20 cellular contexts compared by ENCODE assay signal in the genomic region with DNA sequence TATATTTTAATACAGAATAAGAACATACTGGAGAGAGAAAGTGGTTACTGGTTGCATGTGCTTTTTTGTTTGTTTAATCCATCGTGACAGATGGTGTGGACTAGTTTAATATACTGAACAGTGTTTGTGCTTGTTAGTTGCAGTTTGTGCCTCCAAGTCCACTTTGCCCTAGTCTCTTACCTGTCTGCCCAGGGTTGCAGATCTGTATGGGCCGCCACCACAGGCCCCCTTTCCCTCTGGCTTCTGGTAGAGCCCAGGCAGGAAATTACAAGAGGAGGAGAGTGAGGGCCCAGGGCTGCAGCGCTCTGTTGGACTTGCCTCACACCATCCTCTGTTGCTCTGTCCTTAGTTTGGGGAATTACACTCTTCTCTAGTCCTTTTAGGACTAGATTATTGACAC.
"Had no signal": no experiment of that assay in that cellular context is flagged by ENCODE, and none has a peak within 500 bp of the region (broad histone marks: within the 10 kb centered on the region; RNA-seq: fewer than 3 reads in every experiment).

No MANE protein-coding gene starts in this region.

- H3K27ac Mint-ChIP-seq: activated naive CD8-positive, alpha-beta T cell treated with anti-CD3 and anti-CD28 coated beads for 36 hours; dendritic cell treated with granulocyte-macrophage colony-stimulating factor and Interleukin-4, amounts not matched to agents 40 ng/mL and 50 ng/mL, for 4 days; T-cell had no signal

- H3K4me3 ChIP-seq: esophagus muscularis mucosa, gastroesophageal sphincter, heart right ventricle, mucosa of descending colon, spleen, thyroid gland had no signal

- H3K27me3 ChIP-seq: esophagus muscularis mucosa, gastroesophageal sphincter, heart right ventricle, spleen, thyroid gland had no signal

- H3K4me1 ChIP-seq: parathyroid adenoma had no signal

- H3K4me3 Mint-ChIP-seq: activated naive CD8-positive, alpha-beta T cell treated with anti-CD3 and anti-CD28 coated beads for 36 hours; dendritic cell treated with granulocyte-macrophage colony-stimulating factor and Interleukin-4, amounts not matched to agents 40 ng/mL and 50 ng/mL, for 4 days; naive B cell; T-cell had no signal

- H3K9me3 ChIP-seq: esophagus muscularis mucosa, gastroesophageal sphincter, heart right ventricle, mucosa of descending colon, spleen, thyroid gland had no signal

- H3K9me3 Mint-ChIP-seq: dendritic cell treated with granulocyte-macrophage colony-stimulating factor and Interleukin-4, amounts not matched to agents 40 ng/mL and 50 ng/mL, for 4 days; naive B cell; T-cell had no signal

- H3K36me3 ChIP-seq: thyroid gland had no signal

- DNase-seq: activated CD4-positive, CD25-positive, alpha-beta regulatory T cell treated with anti-CD3 and anti-CD28 coated beads, Interleukin-2, amount 50 U/mL, for 72 hours; activated CD8-positive, alpha-beta memory T cell treated with anti-CD3 and anti-CD28 coated beads for 24 hours; activated naive CD4-positive, alpha-beta T cell; activated naive CD8-positive, alpha-beta T cell treated with anti-CD3 and anti-CD28 coated beads for 36 hours; amniotic stem cell; effector CD8-positive, alpha-beta T cell; heart right ventricle; mesenchymal stem cell; mucosa of descending colon; naive B cell; spleen; stimulated activated CD4-positive, alpha-beta T cell treated with anti-CD3 and anti-CD28 coated beads, Interleukin-4, amount 100 ng/mL, for 4 hours; stimulated activated naive CD4-positive, alpha-beta T cell; T-cell; T-helper 9 cell; thyroid gland had no signal

- H3K27me3 Mint-ChIP-seq: activated naive CD8-positive, alpha-beta T cell treated with anti-CD3 and anti-CD28 coated beads for 36 hours; dendritic cell treated with granulocyte-macrophage colony-stimulating factor and Interleukin-4, amounts not matched to agents 40 ng/mL and 50 ng/mL, for 4 days; naive B cell; T-cell had no signal

- ATAC-seq: gastroesophageal sphincter, mucosa of descending colon, T-cell had no signal
